Comparison of ENCODE assay signal across 20 cellular contexts in the genomic region with DNA sequence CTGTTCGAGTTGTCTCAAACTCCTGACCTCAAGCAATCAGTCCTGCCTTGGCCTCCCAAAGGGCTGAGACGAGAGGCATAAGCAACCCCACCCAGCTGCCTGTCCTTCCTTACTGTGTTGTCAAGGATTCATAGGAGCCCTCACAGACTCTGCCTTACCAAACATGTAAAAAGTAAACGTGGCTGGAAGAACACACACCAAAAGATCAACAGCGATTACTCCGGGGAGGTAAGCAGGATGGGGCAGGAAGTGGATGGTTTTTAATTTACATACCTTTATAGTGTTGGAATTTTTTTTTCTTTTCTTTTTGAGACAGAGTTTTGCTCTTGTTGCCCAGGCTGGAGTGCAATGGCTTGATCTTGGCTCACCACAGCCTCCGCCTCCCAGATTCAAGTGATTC.
A peak's percentile ranks its signal among the peaks of the same experiment; 100 is the strongest.
DNase-seq lines count a peak whose midpoint lies in the region; ATAC-seq and TF ChIP-seq lines count a peak whose summit lies in the region.
"Had no signal": no experiment of that assay in that cellular context is flagged by ENCODE, and none has a peak within 500 bp of the region (broad histone marks: within the 10 kb centered on the region; RNA-seq: fewer than 3 reads in every experiment).

No MANE protein-coding gene starts in this region.

- H3K27me3 ChIP-seq in GM23338 (ENCODE audit: insufficient read depth), result no peaks in the 10 kb centered on the region
- H3K27me3 ChIP-seq: Peyer's patch had no signal

- no peaks in the 10 kb centered on the region for H3K36me3 ChIP-seq in GM23338 (ENCODE audit: insufficient read depth)
- H3K36me3 ChIP-seq: HAP-1, Peyer's patch had no signal

- TF ChIP-seq CTCF in GM23338 (conservative IDR thresholded peaks at IDR 0.05; ENCODE audit: low read depth in 2 of 2), result no peak

- CTCF ChIA-PET in activated naive CD4-positive, alpha-beta T cell treated with anti-CD3 and anti-CD28 coated beads, Interleukin-2, amount 10 ng/mL, durations not matched to agents 7 days and 5 days (lab: Charles Lee), result no interaction called here

- no peaks in the 10 kb centered on the region for H3K79me2 ChIP-seq in GM23338 (replicated peaks; ENCODE audit: insufficient read depth)

- peak overlapping the region; percentile 76 for H3K27ac Mint-ChIP-seq in activated naive CD4-positive, alpha-beta T cell treated with anti-CD3 and anti-CD28 coated beads, Interleukin-2, amount 10 ng/mL, durations not matched to agents 7 days and 5 days
- H3K27ac Mint-ChIP-seq in GM23338, result no peak overlapping the region
- H3K27ac Mint-ChIP-seq in activated T-helper 17 cell treated with anti-CD3 and anti-CD28 coated beads, Interleukin-2, amount 50 U/mL, for 72 hours, result peak overlapping the region; percentile 84
- H3K27ac Mint-ChIP-seq: B cell had no signal

- no peak overlapping the region for H3K4me3 ChIP-seq in GM23338
- H3K4me3 ChIP-seq: A549, HAP-1, Peyer's patch had no signal

- intact Hi-C loops in left colon (cut with DNase I, micrococcal nuclease), result no loop called here

- H4K20me1 ChIP-seq in GM23338 (replicated peaks; ENCODE audit: insufficient read depth), result no peaks in the 10 kb centered on the region

- H3K9me2 ChIP-seq in GM23338 (ENCODE audit: insufficient read depth), result peaks cover 10% of the 10 kb centered on the region

- DNase-seq in activated naive CD4-positive, alpha-beta T cell treated with anti-CD3 and anti-CD28 coated beads, Interleukin-2, amount 10 ng/mL, durations not matched to agents 7 days and 5 days, result no peak
- no peak for DNase-seq in activated naive CD4-positive, alpha-beta T cell treated with Interleukin-2 at 50 U/mL for 16 hours
- no peak for DNase-seq in GM23338 (ENCODE audit: low spot score)
- DNase-seq in left colon, result no peak
- DNase-seq in kidney tubule cell (ENCODE audit: low spot score), result no peak
- no peak for DNase-seq in activated T-cell treated with anti-CD3 and anti-CD28 coated beads for 4 hours
- no peak for DNase-seq in NCI-H2227 treated with DMSO at 0.1 percent for 48 hours (lab: John Stamatoyannopoulos, UW)
- DNase-seq: Karpas-422; MV-4-11; NCI-H1105 treated with DMSO at 0.1 percent for 48 hours; NCI-H2029 treated with DMSO at 0.1 percent for 48 hours; NCI-H345; NCI-H524; NCI-H774; NK-92 treated with Interleukin-12 subunit alpha and Interleukin-12 subunit beta, amount 100 ng/mL, for 24 hours; Peyer's patch had no signal

- H3K9me3 Mint-ChIP-seq in activated naive CD4-positive, alpha-beta T cell treated with anti-CD3 and anti-CD28 coated beads, Interleukin-2, amount 10 ng/mL, durations not matched to agents 7 days and 5 days, result no peaks in the 10 kb centered on the region
- H3K9me3 Mint-ChIP-seq in GM23338, result no peaks in the 10 kb centered on the region
- H3K9me3 Mint-ChIP-seq in activated T-helper 17 cell treated with anti-CD3 and anti-CD28 coated beads, Interleukin-2, amount 50 U/mL, for 72 hours, result no peaks in the 10 kb centered on the region

- peaks cover 11% of the 10 kb centered on the region for H3K36me3 Mint-ChIP-seq in activated naive CD4-positive, alpha-beta T cell treated with anti-CD3 and anti-CD28 coated beads, Interleukin-2, amount 10 ng/mL, durations not matched to agents 7 days and 5 days
- no peaks in the 10 kb centered on the region for H3K36me3 Mint-ChIP-seq in GM23338 (ENCODE audit: low read depth)
- H3K36me3 Mint-ChIP-seq in activated T-helper 17 cell treated with anti-CD3 and anti-CD28 coated beads, Interleukin-2, amount 50 U/mL, for 72 hours (ENCODE audit: low read depth), result peaks cover 16% of the 10 kb centered on the region

- no peak overlapping the region for H3K4me2 ChIP-seq in GM23338
- H3K4me2 ChIP-seq: A549 had no signal

- no peak for ATAC-seq in GM23338
- ATAC-seq in activated T-helper 17 cell treated with anti-CD3 and anti-CD28 coated beads, Interleukin-2, amount 50 U/mL, for 72 hours (replicated peaks), result no peak
- ATAC-seq in left colon, result peak; percentile 22
- ATAC-seq: A549 had no signal

- no peak overlapping the region for H3K27ac ChIP-seq in GM23338 (ENCODE audit: low read depth)
- H3K27ac ChIP-seq: A549, Peyer's patch had no signal

- H3F3A ChIP-seq in GM23338 (replicated peaks; ENCODE audit: low read depth), result no peaks in the 10 kb centered on the region

- H2AFZ ChIP-seq in GM23338, result 0 out of 2 replicates have a peak overlapping the region, but pooled peaks have one; percentile 53

- H3K4me3 Mint-ChIP-seq in activated naive CD4-positive, alpha-beta T cell treated with anti-CD3 and anti-CD28 coated beads, Interleukin-2, amount 10 ng/mL, durations not matched to agents 7 days and 5 days, result no peak overlapping the region
- no peak overlapping the region for H3K4me3 Mint-ChIP-seq in GM23338
- peak overlapping the region; percentile 93 for H3K4me3 Mint-ChIP-seq in activated T-helper 17 cell treated with anti-CD3 and anti-CD28 coated beads, Interleukin-2, amount 50 U/mL, for 72 hours
- H3K4me3 Mint-ChIP-seq: B cell had no signal

- peaks cover 21% of the 10 kb centered on the region for H3K4me1 ChIP-seq in GM23338 (ENCODE audit: insufficient read depth)
- H3K4me1 ChIP-seq: A549, Peyer's patch had no signal

- peaks cover 66% of the 10 kb centered on the region for H3K27me3 Mint-ChIP-seq in activated naive CD4-positive, alpha-beta T cell treated with anti-CD3 and anti-CD28 coated beads, Interleukin-2, amount 10 ng/mL, durations not matched to agents 7 days and 5 days
- peaks cover 2% of the 10 kb centered on the region for H3K27me3 Mint-ChIP-seq in GM23338 (ENCODE audit: insufficient read depth, low read depth, poor library complexity)
- no peaks in the 10 kb centered on the region for H3K27me3 Mint-ChIP-seq in activated T-helper 17 cell treated with anti-CD3 and anti-CD28 coated beads, Interleukin-2, amount 50 U/mL, for 72 hours
- H3K27me3 Mint-ChIP-seq: B cell had no signal

- peaks cover 32% of the 10 kb centered on the region for H3K4me1 Mint-ChIP-seq in activated naive CD4-positive, alpha-beta T cell treated with anti-CD3 and anti-CD28 coated beads, Interleukin-2, amount 10 ng/mL, durations not matched to agents 7 days and 5 days
- peaks cover 13% of the 10 kb centered on the region for H3K4me1 Mint-ChIP-seq in GM23338
- peaks cover 9% of the 10 kb centered on the region for H3K4me1 Mint-ChIP-seq in activated T-helper 17 cell treated with anti-CD3 and anti-CD28 coated beads, Interleukin-2, amount 50 U/mL, for 72 hours

TF ChIP-seq in GM23338, 12 proteins besides CTCF, POLR2A, EP300 and RAD21 (continues in another document):
- TF ChIP-seq REST (IDR thresholded peaks at IDR 0.05; ENCODE audit: unreplicated experiment) (no peak), EZH2 (IDR thresholded peaks at IDR 0.05; ENCODE audit: low read depth, unreplicated experiment) (no peak), ZNF331 (CRISPR knock-in tag; IDR thresholded peaks at IDR 0.05; ENCODE audit: low read depth) (no peak), NANOG (IDR thresholded peaks at IDR 0.05; ENCODE audit: borderline replicate concordance) (no peak), STAT1 (IDR thresholded peaks at IDR 0.05; ENCODE audit: unreplicated experiment) (no peak), JUNB (IDR thresholded peaks at IDR 0.05; ENCODE audit: unreplicated experiment) (no peak), POLR2AphosphoS5 (IDR thresholded peaks at IDR 0.05; ENCODE audit: low read depth) (no peak), EZH2phosphoT487 (IDR thresholded peaks at IDR 0.05; ENCODE audit: unreplicated experiment) (no peak), ZNF114 (CRISPR knock-in tag; IDR thresholded peaks at IDR 0.05) (no peak)
- TF ChIP-seq, protein P1, sequence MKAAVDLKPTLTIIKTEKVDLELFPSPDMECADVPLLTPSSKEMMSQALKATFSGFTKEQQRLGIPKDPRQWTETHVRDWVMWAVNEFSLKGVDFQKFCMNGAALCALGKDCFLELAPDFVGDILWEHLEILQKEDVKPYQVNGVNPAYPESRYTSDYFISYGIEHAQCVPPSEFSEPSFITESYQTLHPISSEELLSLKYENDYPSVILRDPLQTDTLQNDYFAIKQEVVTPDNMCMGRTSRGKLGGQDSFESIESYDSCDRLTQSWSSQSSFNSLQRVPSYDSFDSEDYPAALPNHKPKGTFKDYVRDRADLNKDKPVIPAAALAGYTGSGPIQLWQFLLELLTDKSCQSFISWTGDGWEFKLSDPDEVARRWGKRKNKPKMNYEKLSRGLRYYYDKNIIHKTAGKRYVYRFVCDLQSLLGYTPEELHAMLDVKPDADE (IDR thresholded peaks at IDR 0.05), result no peak
